Comparison of ENCODE assay signal across 1 cellular context in genomic region chr10:115417585-115418265, GRCh38.
TF ChIP-seq lines count a peak whose summit lies in the region.

No MANE protein-coding gene starts in this region.

TF ChIP-seq in HepG2, 621 proteins besides CTCF, POLR2A, EP300 and RAD21 (continued from another document):
- TF ChIP-seq ZNF331 (CRISPR knock-in tag; IDR thresholded peaks at IDR 0.05) (peak; percentile 92), CBX1 (IDR thresholded peaks at IDR 0.05; ENCODE audit: low read depth) (no peak), ZNF430 (CRISPR knock-in tag; IDR thresholded peaks at IDR 0.05) (no peak), ARHGAP35 (CRISPR knock-in tag; IDR thresholded peaks at IDR 0.05; ENCODE audit: borderline replicate concordance) (no peak), ZKSCAN1 (IDR thresholded peaks at IDR 0.05; ENCODE audit: low read length) (no peak), CERS6 (CRISPR knock-in tag; IDR thresholded peaks at IDR 0.05) (no peak), FOXO4 (CRISPR knock-in tag; conservative IDR thresholded peaks at IDR 0.05) (no peak), THAP7 (CRISPR knock-in tag; IDR thresholded peaks at IDR 0.05) (no peak), ESRRA (CRISPR knock-in tag; IDR thresholded peaks at IDR 0.05; ENCODE audit: low read depth) (no peak), STAG1 (CRISPR knock-in tag; IDR thresholded peaks at IDR 0.05) (peak; percentile 86), ZNF318 (CRISPR knock-in tag; IDR thresholded peaks at IDR 0.05) (no peak), ZFP90 (CRISPR knock-in tag; IDR thresholded peaks at IDR 0.05; ENCODE audit: borderline replicate concordance) (no peak), ZSCAN20 (CRISPR knock-in tag; IDR thresholded peaks at IDR 0.05; ENCODE audit: borderline replicate concordance) (no peak), ZNF292 (CRISPR knock-in tag; IDR thresholded peaks at IDR 0.05; ENCODE audit: borderline replicate concordance, low read depth) (no peak), HNF4A (CRISPR knock-in tag; IDR thresholded peaks at IDR 0.05) (no peak), NRL (CRISPR knock-in tag; IDR thresholded peaks at IDR 0.05; ENCODE audit: borderline replicate concordance) (no peak), THAP8 (CRISPR knock-in tag; IDR thresholded peaks at IDR 0.05; ENCODE audit: borderline replicate concordance) (no peak), ZNF737 (CRISPR knock-in tag; IDR thresholded peaks at IDR 0.05; ENCODE audit: borderline replicate concordance) (no peak)
TF ChIP-seq in HepG2: peak in this region for 4.
